28 cellular contexts compared by ENCODE assay signal in genomic region chr9:16307626-16308195, GRCh38.
"Had no signal": no experiment of that assay in that cellular context is flagged by ENCODE, and none has a peak within 500 bp of the region (broad histone marks: within the 10 kb centered on the region; RNA-seq: fewer than 3 reads in every experiment).

No MANE protein-coding gene starts in this region.

- H3K36me3 ChIP-seq: adrenal gland, colonic mucosa, WERI-Rb-1 had no signal

- H3K9me3 ChIP-seq: adrenal gland, body of pancreas, colonic mucosa had no signal

- DNase-seq: activated B cell treated with CpG ODN at 0.5 μM for 24 hours; activated CD4-positive, alpha-beta T cell treated with anti-CD3 and anti-CD28 coated beads for 48 hours; activated CD4-positive, alpha-beta T cell treated with anti-CD3 and anti-CD28 coated beads, Interleukin-2, amount 50 U/mL, for 1 hour; activated CD4-positive, alpha-beta T cell treated with anti-CD3 and anti-CD28 coated beads, Interleukin-2, amount 50 U/mL, for 48 hours; activated CD8-positive, alpha-beta memory T cell treated with anti-CD3 and anti-CD28 coated beads for 24 hours; activated CD8-positive, alpha-beta T cell treated with anti-CD3 and anti-CD28 coated beads for 36 hours; activated effector memory CD4-positive, alpha-beta T cell treated with anti-CD3 and anti-CD28 coated beads, Interleukin-2, amount 50 U/mL, for 16 hours; activated naive CD4-positive, alpha-beta T cell treated with anti-CD3 and anti-CD28 coated beads for 36 hours; activated naive CD8-positive, alpha-beta T cell treated with anti-CD3 and anti-CD28 coated beads for 36 hours; activated naive CD8-positive, alpha-beta T cell treated with anti-CD3 and anti-CD28 coated beads, Interleukin-2, amount 50 U/mL, for 24 hours; activated T-cell treated with anti-CD3 and anti-CD28 coated beads, Interleukin-2, amount 50 U/mL, for 4 hours; amygdala; aorta; body of pancreas; caudate nucleus; colonic mucosa; effector memory CD4-positive, alpha-beta T cell; endodermal cell; foreskin fibroblast; head of caudate nucleus; T-helper 1 cell; T-helper 17 cell; T1000; WERI-Rb-1 had no signal

- H3K4me1 ChIP-seq: colonic mucosa had no signal

- H3K27me3 ChIP-seq: adrenal gland, body of pancreas, colonic mucosa had no signal

- H3K4me3 ChIP-seq: adrenal gland, body of pancreas, colonic mucosa had no signal

- H3K27ac ChIP-seq: adrenal gland, body of pancreas, colonic mucosa, WERI-Rb-1 had no signal

- ATAC-seq: activated CD4-positive, CD25-positive, alpha-beta regulatory T cell treated with anti-CD3 and anti-CD28 coated beads, Interleukin-2, amount 50 U/mL, for 24 hours; activated CD8-positive, alpha-beta T cell treated with anti-CD3 and anti-CD28 coated beads for 36 hours; activated naive CD8-positive, alpha-beta T cell treated with anti-CD3 and anti-CD28 coated beads, Interleukin-2, amount 50 U/mL, for 24 hours; activated T-cell treated with anti-CD3 and anti-CD28 coated beads, Interleukin-2, amount 50 U/mL, for 4 hours; activated T-helper 17 cell treated with anti-CD3 and anti-CD28 coated beads, Interleukin-2, amount 50 U/mL, for 72 hours; body of pancreas; esophagus mucosa; T-helper 17 cell had no signal
